Comparison of ENCODE assay signal across 1 cellular context in genomic region chr16:30444231-30445148, GRCh38.
TF ChIP-seq lines count a peak whose summit lies in the region.

No MANE protein-coding gene starts in this region.

TF ChIP-seq in HepG2, 621 proteins besides CTCF, POLR2A, EP300 and RAD21 (continued from another document and continues in another):
- TF ChIP-seq ZXDC (CRISPR knock-in tag; IDR thresholded peaks at IDR 0.05) (no peak), CHCHD3 (CRISPR knock-in tag; IDR thresholded peaks at IDR 0.05) (no peak), KDM1A (CRISPR knock-in tag; IDR thresholded peaks at IDR 0.05) (no peak), ZNF597 (CRISPR knock-in tag; IDR thresholded peaks at IDR 0.05) (no peak), HNRNPH1 (optimal IDR thresholded peaks at IDR 0.05; ENCODE audit: low read depth, low read length) (no peak), ZNF430 (CRISPR knock-in tag; IDR thresholded peaks at IDR 0.05) (peak; percentile 23), GPBP1L1 (CRISPR knock-in tag; IDR thresholded peaks at IDR 0.05) (no peak), FOXK1 (CRISPR knock-in tag; IDR thresholded peaks at IDR 0.05; ENCODE audit: borderline replicate concordance, low read depth) (peak; percentile 12; the same call in 1 of the 2 replicates), ZNF121 (CRISPR knock-in tag; IDR thresholded peaks at IDR 0.05) (no peak), RCOR2 (CRISPR knock-in tag; IDR thresholded peaks at IDR 0.05) (no peak), ZNF556 (CRISPR knock-in tag; IDR thresholded peaks at IDR 0.05; ENCODE audit: borderline replicate concordance) (no peak), GFI1 (CRISPR knock-in tag; IDR thresholded peaks at IDR 0.05; ENCODE audit: borderline replicate concordance) (no peak), REST (IDR thresholded peaks at IDR 0.05; ENCODE audit: borderline replicate concordance in 1 of 2, low read depth in 1 of 2, low read length in 2 of 2) (no peak), ZNF580 (CRISPR knock-in tag; IDR thresholded peaks at IDR 0.05; ENCODE audit: borderline replicate concordance, low read depth) (no peak), ZBTB49 (CRISPR knock-in tag; IDR thresholded peaks at IDR 0.05; ENCODE audit: borderline replicate concordance) (no peak), KDM6A (CRISPR knock-in tag; IDR thresholded peaks at IDR 0.05; ENCODE audit: low read depth) (no peak), ZNF740 (CRISPR knock-in tag; IDR thresholded peaks at IDR 0.05) (no peak), MEIS2 (CRISPR knock-in tag; IDR thresholded peaks at IDR 0.05) (no peak), ZNF281 (CRISPR knock-in tag; IDR thresholded peaks at IDR 0.05; ENCODE audit: borderline replicate concordance) (no peak), CREB3 (CRISPR knock-in tag; IDR thresholded peaks at IDR 0.05) (no peak), PAF1 (CRISPR knock-in tag; IDR thresholded peaks at IDR 0.05) (no peak), HINFP (CRISPR knock-in tag; IDR thresholded peaks at IDR 0.05; ENCODE audit: low read depth) (0 out of 2 replicates have a peak, but pooled peaks have one; percentile 23), BATF2 (CRISPR knock-in tag; IDR thresholded peaks at IDR 0.05) (no peak), ZNF367 (CRISPR knock-in tag; IDR thresholded peaks at IDR 0.05; ENCODE audit: borderline replicate concordance) (no peak), ZBTB37 (CRISPR knock-in tag; IDR thresholded peaks at IDR 0.05) (no peak), POLR2AphosphoS2 (IDR thresholded peaks at IDR 0.05; ENCODE audit: low read depth, low read length) (no peak), HES4 (CRISPR knock-in tag; IDR thresholded peaks at IDR 0.05; ENCODE audit: borderline replicate concordance) (no peak), ZNF572 (CRISPR knock-in tag; IDR thresholded peaks at IDR 0.05) (0 out of 2 replicates have a peak, but pooled peaks have one; percentile 11), ZNF160 (CRISPR knock-in tag; IDR thresholded peaks at IDR 0.05) (no peak), KLF9 (CRISPR knock-in tag; IDR thresholded peaks at IDR 0.05; ENCODE audit: low read depth) (no peak), ARID2 (CRISPR knock-in tag; IDR thresholded peaks at IDR 0.05; ENCODE audit: borderline replicate concordance) (no peak), TEAD3 (CRISPR knock-in tag; optimal IDR thresholded peaks at IDR 0.05; ENCODE audit: borderline replicate concordance) (no peak), ATF7-NPFF (CRISPR knock-in tag; IDR thresholded peaks at IDR 0.05; ENCODE audit: low read depth) (no peak), ZBTB3 (CRISPR knock-in tag; IDR thresholded peaks at IDR 0.05; ENCODE audit: borderline replicate concordance, low read depth) (0 out of 2 replicates have a peak, but pooled peaks have one; percentile 55)
